Comparison of ENCODE assay signal across 2 cellular contexts in genomic region chr16:14523632-14524031, GRCh38.
TF ChIP-seq lines count a peak whose summit lies in the region.

No MANE protein-coding gene starts in this region.

TF ChIP-seq in GM23338, 12 proteins besides CTCF, POLR2A, EP300 and RAD21 (continued from another document):
- TF ChIP-seq REST (IDR thresholded peaks at IDR 0.05; ENCODE audit: unreplicated experiment), result no peak
- no peak for TF ChIP-seq ZNF114 (CRISPR knock-in tag; IDR thresholded peaks at IDR 0.05)
- TF ChIP-seq STAT1 (IDR thresholded peaks at IDR 0.05; ENCODE audit: unreplicated experiment), result no peak
- no peak for TF ChIP-seq ETS1 (IDR thresholded peaks at IDR 0.05)

TF ChIP-seq in WTC11, 78 proteins besides CTCF, POLR2A, EP300 and RAD21 (continued from another document):
- TF ChIP-seq ZNF423 (CRISPR knock-in tag; IDR thresholded peaks at IDR 0.05) (no peak), NR2C2 (CRISPR knock-in tag; IDR thresholded peaks at IDR 0.05) (no peak), SOX15 (CRISPR knock-in tag; IDR thresholded peaks at IDR 0.05) (no peak), MYBL2 (CRISPR knock-in tag; IDR thresholded peaks at IDR 0.05) (no peak)
